In genomic region chr10:123019941-123020703, GRCh38 we compare ENCODE assay signal across 1 cellular context.
TF ChIP-seq lines count a peak whose summit lies in the region.

No MANE protein-coding gene starts in this region.

TF ChIP-seq in HepG2, 621 proteins besides CTCF, POLR2A, EP300 and RAD21 (continued from another document):
- TF ChIP-seq E2F5 (CRISPR knock-in tag; conservative IDR thresholded peaks at IDR 0.05) (no peak), MBD4 (IDR thresholded peaks at IDR 0.05; ENCODE audit: borderline replicate concordance, low read length) (peak; percentile 26; the same call in 1 of the 2 replicates), SNAI1 (CRISPR knock-in tag; IDR thresholded peaks at IDR 0.05; ENCODE audit: borderline replicate concordance) (no peak), NCOA2 (CRISPR knock-in tag; IDR thresholded peaks at IDR 0.05) (peak; percentile 71), ZNF432 (CRISPR knock-in tag; IDR thresholded peaks at IDR 0.05; ENCODE audit: borderline replicate concordance) (no peak), ZNF670 (CRISPR knock-in tag; IDR thresholded peaks at IDR 0.05; ENCODE audit: borderline replicate concordance) (no peak), SALL1 (CRISPR knock-in tag; IDR thresholded peaks at IDR 0.05) (no peak; the same call in 1 of the 2 replicates), NR2F6 (IDR thresholded peaks at IDR 0.05) (no peak; the same call in 1 of the 2 replicates), NR2F6 (CRISPR knock-in tag; IDR thresholded peaks at IDR 0.05) (0 out of 2 replicates have a peak, but pooled peaks have one; percentile 2), RARA (CRISPR knock-in tag; IDR thresholded peaks at IDR 0.05) (peak; percentile 77), NFYC (CRISPR knock-in tag; IDR thresholded peaks at IDR 0.05) (0 out of 2 replicates have a peak, but pooled peaks have one; percentile 4), NFIC (IDR thresholded peaks at IDR 0.05; ENCODE audit: low read length) (peak; percentile 96), IKZF4 (CRISPR knock-in tag; IDR thresholded peaks at IDR 0.05; ENCODE audit: borderline replicate concordance, low read depth, not compliant biosample characterization) (no peak), NR3C1 (CRISPR knock-in tag; IDR thresholded peaks at IDR 0.05) (no peak), ATF3 (CRISPR knock-in tag; IDR thresholded peaks at IDR 0.05) (no peak), SOX5 (CRISPR knock-in tag; IDR thresholded peaks at IDR 0.05; ENCODE audit: borderline replicate concordance) (peak; percentile 56; the same call in 1 of the 2 replicates), HOXA5 (CRISPR knock-in tag; IDR thresholded peaks at IDR 0.05) (0 out of 2 replicates have a peak, but pooled peaks have one; percentile 9), SKI (IDR thresholded peaks at IDR 0.05; ENCODE audit: partially characterized antibody) (peak; percentile 9), ZBTB43 (CRISPR knock-in tag; conservative IDR thresholded peaks at IDR 0.05) (peak; percentile 69; the same call in 1 of the 2 replicates), ZNF331 (CRISPR knock-in tag; IDR thresholded peaks at IDR 0.05) (peak; percentile 51; the same call in 1 of the 2 replicates), YEATS2 (CRISPR knock-in tag; IDR thresholded peaks at IDR 0.05; ENCODE audit: borderline replicate concordance) (no peak), RERE (CRISPR knock-in tag; IDR thresholded peaks at IDR 0.05; ENCODE audit: low read depth) (peak; percentile 53; the same call in 1 of the 2 replicates), ZNF775 (CRISPR knock-in tag; IDR thresholded peaks at IDR 0.05; ENCODE audit: borderline replicate concordance) (no peak)
